1 cellular context compared by ENCODE assay signal in the genomic region with DNA sequence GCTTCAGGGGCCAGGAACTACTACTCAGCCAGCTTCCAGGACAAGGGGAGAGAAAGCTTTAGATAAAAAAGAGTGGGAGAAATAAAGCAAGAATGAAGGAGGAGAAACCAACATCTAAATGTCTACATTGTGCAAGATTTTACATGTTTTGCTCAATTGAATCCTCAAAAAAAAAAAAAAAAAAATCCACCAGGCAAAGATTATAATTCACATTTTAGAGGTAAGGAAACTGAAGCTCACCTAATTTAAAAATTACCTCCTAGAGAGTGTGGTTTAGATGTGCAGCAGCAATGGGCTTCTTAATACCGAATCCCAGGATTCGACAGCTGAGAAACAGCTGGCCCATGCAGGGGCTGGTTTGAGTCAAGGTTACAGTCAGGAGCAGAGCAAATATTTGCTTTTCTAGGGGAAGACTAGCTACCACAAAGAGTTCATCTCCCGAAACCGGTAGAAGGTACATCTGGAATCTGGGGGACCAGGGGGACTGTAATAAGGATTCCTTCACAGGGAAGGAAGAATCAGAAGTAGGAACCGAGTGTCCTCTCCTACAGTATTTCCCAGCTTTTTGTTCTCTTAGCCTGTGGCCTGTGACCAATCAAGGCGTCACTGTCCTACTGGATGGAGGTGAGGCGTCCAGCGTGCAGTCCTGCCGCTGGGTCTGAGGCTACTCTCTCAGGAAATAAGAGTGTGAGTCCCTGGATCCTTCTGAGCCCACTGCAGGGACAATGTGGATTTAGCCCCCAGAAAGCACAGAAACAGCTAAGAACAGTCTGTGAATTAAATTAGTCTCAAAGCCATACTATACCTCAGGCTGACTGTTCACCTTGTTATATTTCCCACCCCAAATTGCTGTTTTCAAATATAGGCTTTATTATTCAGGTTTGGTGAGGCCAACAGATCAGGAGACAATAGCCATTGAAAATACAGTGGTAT.
TF ChIP-seq lines count a peak whose summit lies in the region.

No MANE protein-coding gene starts in this region.

TF ChIP-seq in HepG2, 621 proteins besides CTCF, POLR2A, EP300 and RAD21 (continued from another document and continues in another):
- TF ChIP-seq, protein P1, sequence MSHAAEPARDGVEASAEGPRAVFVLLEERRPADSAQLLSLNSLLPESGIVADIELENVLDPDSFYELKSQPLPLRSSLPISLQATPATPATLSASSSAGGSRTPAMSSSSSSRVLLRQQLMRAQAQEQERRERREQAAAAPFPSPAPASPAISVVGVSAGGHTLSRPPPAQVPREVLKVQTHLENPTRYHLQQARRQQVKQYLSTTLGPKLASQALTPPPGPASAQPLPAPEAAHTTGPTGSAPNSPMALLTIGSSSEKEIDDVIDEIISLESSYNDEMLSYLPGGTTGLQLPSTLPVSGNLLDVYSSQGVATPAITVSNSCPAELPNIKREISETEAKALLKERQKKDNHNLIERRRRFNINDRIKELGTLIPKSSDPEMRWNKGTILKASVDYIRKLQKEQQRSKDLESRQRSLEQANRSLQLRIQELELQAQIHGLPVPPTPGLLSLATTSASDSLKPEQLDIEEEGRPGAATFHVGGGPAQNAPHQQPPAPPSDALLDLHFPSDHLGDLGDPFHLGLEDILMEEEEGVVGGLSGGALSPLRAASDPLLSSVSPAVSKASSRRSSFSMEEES (CRISPR knock-in tag; IDR thresholded peaks at IDR 0.05): peak; percentile 70
- TF ChIP-seq TBL1XR1 (IDR thresholded peaks at IDR 0.05; ENCODE audit: borderline replicate concordance, low read length, partially characterized antibody) (peak; percentile 17), ZNF280D (CRISPR knock-in tag; IDR thresholded peaks at IDR 0.05) (peak; percentile 54; the same call in 1 of the 2 replicates), ZNF142 (CRISPR knock-in tag; IDR thresholded peaks at IDR 0.05) (0 out of 2 replicates have a peak, but pooled peaks have one; percentile 21), NFE2 (CRISPR knock-in tag; IDR thresholded peaks at IDR 0.05) (no peak), ZNF350 (CRISPR knock-in tag; IDR thresholded peaks at IDR 0.05; ENCODE audit: borderline replicate concordance, low read depth) (peak; percentile 5; the same call in 1 of the 2 replicates), KDM6A (CRISPR knock-in tag; IDR thresholded peaks at IDR 0.05; ENCODE audit: low read depth) (0 out of 2 replicates have a peak, but pooled peaks have one; percentile 37), ZNF614 (CRISPR knock-in tag; IDR thresholded peaks at IDR 0.05; ENCODE audit: borderline replicate concordance) (0 out of 2 replicates have a peak, but pooled peaks have one; percentile 50), KLF16 (CRISPR knock-in tag; IDR thresholded peaks at IDR 0.05) (peak in 1 of 2 experiments; percentile 82; a peak in 2 of 4 replicates), IKZF5 (CRISPR knock-in tag; IDR thresholded peaks at IDR 0.05) (peak; percentile 84; the same call in 1 of the 2 replicates), CAMTA2 (CRISPR knock-in tag; IDR thresholded peaks at IDR 0.05; ENCODE audit: borderline replicate concordance) (no peak; the same call in 1 of the 2 replicates), ZBTB42 (CRISPR knock-in tag; IDR thresholded peaks at IDR 0.05) (0 out of 2 replicates have a peak, but pooled peaks have one; percentile 78), ONECUT2 (CRISPR knock-in tag; IDR thresholded peaks at IDR 0.05) (peak; percentile 44; the same call in 1 of the 2 replicates), FOXO1 (CRISPR knock-in tag; IDR thresholded peaks at IDR 0.05) (peak; percentile 82), NFIC (IDR thresholded peaks at IDR 0.05; ENCODE audit: low read length) (peak; percentile 72; the same call in 1 of the 2 replicates), CREB1 (IDR thresholded peaks at IDR 0.05) (no peak), CREB1 (CRISPR knock-in tag; IDR thresholded peaks at IDR 0.05) (peak; percentile 76), TARDBP (CRISPR knock-in tag; IDR thresholded peaks at IDR 0.05) (peak; percentile 46; the same call in 1 of the 2 replicates), ZNF609 (CRISPR knock-in tag; IDR thresholded peaks at IDR 0.05; ENCODE audit: borderline replicate concordance) (peak; percentile 32; the same call in 1 of the 2 replicates), ZSCAN22 (CRISPR knock-in tag; IDR thresholded peaks at IDR 0.05) (no peak), MIER3 (CRISPR knock-in tag; IDR thresholded peaks at IDR 0.05; ENCODE audit: borderline replicate concordance) (peak; percentile 74; the same call in 1 of the 2 replicates), CEBPG (CRISPR knock-in tag; IDR thresholded peaks at IDR 0.05) (peak; percentile 67; the same call in 1 of the 2 replicates), CHD4 (IDR thresholded peaks at IDR 0.05; ENCODE audit: borderline replicate concordance, low read length) (peak; percentile 85; the same call in 1 of the 2 replicates), ZNF660 (CRISPR knock-in tag; IDR thresholded peaks at IDR 0.05; ENCODE audit: borderline replicate concordance, low read depth) (no peak), HNF4A (CRISPR knock-in tag; IDR thresholded peaks at IDR 0.05) (peak; percentile 72), SRF (IDR thresholded peaks at IDR 0.05; ENCODE audit: low read depth, low read length) (no peak)
- TF ChIP-seq, protein P2, sequence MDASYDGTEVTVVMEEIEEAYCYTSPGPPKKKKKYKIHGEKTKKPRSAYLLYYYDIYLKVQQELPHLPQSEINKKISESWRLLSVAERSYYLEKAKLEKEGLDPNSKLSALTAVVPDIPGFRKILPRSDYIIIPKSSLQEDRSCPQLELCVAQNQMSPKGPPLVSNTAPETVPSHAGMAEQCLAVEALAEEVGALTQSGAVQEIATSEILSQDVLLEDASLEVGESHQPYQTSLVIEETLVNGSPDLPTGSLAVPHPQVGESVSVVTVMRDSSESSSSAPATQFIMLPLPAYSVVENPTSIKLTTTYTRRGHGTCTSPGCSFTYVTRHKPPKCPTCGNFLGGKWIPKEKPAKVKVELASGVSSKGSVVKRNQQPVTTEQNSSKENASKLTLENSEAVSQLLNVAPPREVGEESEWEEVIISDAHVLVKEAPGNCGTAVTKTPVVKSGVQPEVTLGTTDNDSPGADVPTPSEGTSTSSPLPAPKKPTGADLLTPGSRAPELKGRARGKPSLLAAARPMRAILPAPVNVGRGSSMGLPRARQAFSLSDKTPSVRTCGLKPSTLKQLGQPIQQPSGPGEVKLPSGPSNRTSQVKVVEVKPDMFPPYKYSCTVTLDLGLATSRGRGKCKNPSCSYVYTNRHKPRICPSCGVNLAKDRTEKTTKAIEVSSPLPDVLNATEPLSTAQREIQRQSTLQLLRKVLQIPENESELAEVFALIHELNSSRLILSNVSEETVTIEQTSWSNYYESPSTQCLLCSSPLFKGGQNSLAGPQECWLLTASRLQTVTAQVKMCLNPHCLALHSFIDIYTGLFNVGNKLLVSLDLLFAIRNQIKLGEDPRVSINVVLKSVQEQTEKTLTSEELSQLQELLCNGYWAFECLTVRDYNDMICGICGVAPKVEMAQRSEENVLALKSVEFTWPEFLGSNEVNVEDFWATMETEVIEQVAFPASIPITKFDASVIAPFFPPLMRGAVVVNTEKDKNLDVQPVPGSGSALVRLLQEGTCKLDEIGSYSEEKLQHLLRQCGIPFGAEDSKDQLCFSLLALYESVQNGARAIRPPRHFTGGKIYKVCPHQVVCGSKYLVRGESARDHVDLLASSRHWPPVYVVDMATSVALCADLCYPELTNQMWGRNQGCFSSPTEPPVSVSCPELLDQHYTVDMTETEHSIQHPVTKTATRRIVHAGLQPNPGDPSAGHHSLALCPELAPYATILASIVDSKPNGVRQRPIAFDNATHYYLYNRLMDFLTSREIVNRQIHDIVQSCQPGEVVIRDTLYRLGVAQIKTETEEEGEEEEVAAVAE (CRISPR knock-in tag; IDR thresholded peaks at IDR 0.05; ENCODE audit: borderline replicate concordance): peak; percentile 96
- TF ChIP-seq, protein P3, sequence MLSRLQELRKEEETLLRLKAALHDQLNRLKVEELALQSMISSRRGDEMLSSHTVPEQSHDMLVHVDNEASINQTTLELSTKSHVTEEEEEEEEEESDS (CRISPR knock-in tag; IDR thresholded peaks at IDR 0.05; ENCODE audit: borderline replicate concordance): 0 out of 2 replicates have a peak, but pooled peaks have one; percentile 24
